ENCODE assay signal across 22 cellular contexts in the genomic region with DNA sequence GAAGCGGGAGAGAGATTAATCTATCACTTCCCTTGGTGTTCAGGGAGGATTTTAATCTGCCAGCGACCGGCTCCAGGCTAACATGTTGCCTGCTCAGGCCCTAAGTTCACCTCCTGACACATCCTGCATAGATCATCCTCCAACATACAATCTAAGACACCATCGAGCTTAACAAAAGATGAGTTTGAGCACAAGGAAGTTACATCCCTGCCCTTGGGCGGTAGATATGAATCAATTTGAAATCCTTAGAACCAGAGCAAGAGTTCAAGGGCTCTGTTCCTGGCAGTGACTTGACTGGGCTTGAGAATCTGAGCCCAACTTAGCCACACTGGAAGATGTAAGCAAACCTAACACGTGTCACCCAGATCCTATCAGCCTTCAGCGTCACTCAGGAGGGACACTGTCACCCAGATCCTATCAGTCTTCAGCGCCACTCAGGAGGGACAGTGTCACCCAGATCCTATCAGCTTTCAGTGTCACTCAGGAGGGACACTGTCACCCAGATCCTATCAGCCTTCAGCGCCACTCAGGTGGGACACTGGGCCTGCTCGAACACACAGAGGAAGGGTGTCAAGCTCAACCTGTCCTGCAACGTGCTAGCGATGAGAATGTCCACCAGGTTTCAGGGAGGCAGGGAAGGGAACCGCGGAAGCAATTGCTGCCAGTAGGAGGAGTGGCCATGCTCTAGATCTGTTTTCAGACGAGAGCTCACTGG. TPM values are rescaled to one million over a fixed set of nuclear protein-coding genes. Genes with fewer than 3 reads are reported as not detected.
DNase-seq lines count a peak whose midpoint lies in the region; ATAC-seq and TF ChIP-seq lines count a peak whose summit lies in the region.
"Had no signal": no experiment of that assay in that cellular context is flagged by ENCODE, and none has a peak within 500 bp of the region (broad histone marks: within the 10 kb centered on the region; RNA-seq: fewer than 3 reads in every experiment).

No MANE protein-coding gene starts in this region.

- peaks cover 51% of the 10 kb centered on the region for H3K27me3 Mint-ChIP-seq in progenitor cell of endocrine pancreas

- H3K9me3 ChIP-seq in PC-9 (ENCODE audit: insufficient read depth, low read depth) (no peaks in the 10 kb centered on the region), hepatocyte (ENCODE audit: low read depth) (no peaks in the 10 kb centered on the region)
- H3K9me3 ChIP-seq: adrenal gland, esophagus muscularis mucosa, lower lobe of right lung, pancreas had no signal

- H4K20me1 ChIP-seq in PC-9 (ENCODE audit: insufficient read depth) (no peaks in the 10 kb centered on the region), hepatocyte (ENCODE audit: insufficient read depth, poor library complexity, severe bottlenecking) (no peaks in the 10 kb centered on the region)

- no peaks in the 10 kb centered on the region for H3K27me3 ChIP-seq in PC-9 (ENCODE audit: insufficient read depth, low read depth)
- H3K27me3 ChIP-seq in hepatocyte = no peaks in the 10 kb centered on the region
- H3K27me3 ChIP-seq: pancreas had no signal

- H3K9me3 Mint-ChIP-seq in progenitor cell of endocrine pancreas (ENCODE audit: low read depth) = no peaks in the 10 kb centered on the region

- intact Hi-C loops in PC-9 (cut with micrococcal nuclease; ENCODE audit: unreplicated experiment) = loop anchor here (1.0 kb wide), 1 partner anchor 34 kb away; no protein-coding TSS in a partner anchor

- H2AFZ ChIP-seq in PC-9 = no peak overlapping the region
- no peak overlapping the region for H2AFZ ChIP-seq in hepatocyte

- no peaks in the 10 kb centered on the region for H3F3A ChIP-seq in PC-9 (ENCODE audit: insufficient read depth, low read depth)

- H3K36me3 Mint-ChIP-seq in progenitor cell of endocrine pancreas (ENCODE audit: insufficient read depth) = no peaks in the 10 kb centered on the region

- H3K27ac ChIP-seq in PC-9 (no peak overlapping the region), hepatocyte (no peak overlapping the region)
- H3K27ac ChIP-seq: adrenal gland, cardiac muscle cell, esophagus muscularis mucosa, lower lobe of right lung, pancreas, RWPE1 had no signal

- WGBS in hepatocyte (ENCODE audit: low lambda C conversion rate, missing lambda C conversion rate) = 75% methylated on average over 15 of the region's 15 CpGs

- CTCF ChIA-PET in PC-9 (lab: Charles Lee) = interaction anchor here (0.9 kb wide), 1 partner anchor 38 kb away, joined by 4 read pairs; no protein-coding TSS in a partner anchor

- TF ChIP-seq CTCF in PC-9 (conservative IDR thresholded peaks at IDR 0.05) (peak; percentile 27; the same call in 1 of the 2 replicates), progenitor cell of endocrine pancreas (IDR thresholded peaks at IDR 0.05; ENCODE audit: unreplicated experiment) (no peak), hepatocyte (IDR thresholded peaks at IDR 0.05; ENCODE audit: poor library complexity) (no peak)

- H3K36me3 ChIP-seq in PC-9 (ENCODE audit: low read depth) (no peaks in the 10 kb centered on the region), hepatocyte (replicated peaks; ENCODE audit: insufficient read depth, low read depth) (no peaks in the 10 kb centered on the region)
- H3K36me3 ChIP-seq: adrenal gland, cardiac muscle cell, esophagus muscularis mucosa, lower lobe of right lung, pancreas had no signal

- H3K4me1 Mint-ChIP-seq in progenitor cell of endocrine pancreas (ENCODE audit: low read depth) = no peaks in the 10 kb centered on the region

- H3K4me1 ChIP-seq in PC-9 (replicated peaks; ENCODE audit: insufficient read depth) (peaks cover 8% of the 10 kb centered on the region; the same call in 1 of the 2 replicates), hepatocyte (ENCODE audit: insufficient read depth) (peaks cover 3% of the 10 kb centered on the region)
- H3K4me1 ChIP-seq: adrenal gland, esophagus muscularis mucosa, lower lobe of right lung, pancreas had no signal

- POLR2A ChIA-PET in PC-9 (lab: Charles Lee; ENCODE audit: unreplicated experiment) = no interaction called here

- H3K4me3 ChIP-seq in PC-9 (no peak overlapping the region), hepatocyte (no peak overlapping the region)
- H3K4me3 ChIP-seq: adrenal gland, cardiac muscle cell, esophagus muscularis mucosa, lower lobe of right lung, pancreas had no signal

- H3K27ac Mint-ChIP-seq in progenitor cell of endocrine pancreas = peak overlapping the region; percentile 52
- H3K27ac Mint-ChIP-seq: activated CD4-positive, alpha-beta T cell treated with anti-CD3 and anti-CD28 coated beads, Interleukin-2, amount 10 ng/mL, durations not matched to agents 7 days and 5 days; immature natural killer cell had no signal

- no peak overlapping the region for H3K4me3 Mint-ChIP-seq in progenitor cell of endocrine pancreas (ENCODE audit: low read depth)
- H3K4me3 Mint-ChIP-seq: activated CD4-positive, alpha-beta T cell treated with anti-CD3 and anti-CD28 coated beads, Interleukin-2, amount 10 ng/mL, durations not matched to agents 7 days and 5 days; immature natural killer cell had no signal

- BruUV-seq in PC-9 (replicated peaks; lab: Mats Ljungman, UMichigan) = no TSS peak

- H3K9me2 ChIP-seq in PC-9 (ENCODE audit: insufficient read depth) (no peaks in the 10 kb centered on the region), hepatocyte (replicated peaks; ENCODE audit: insufficient read depth) (no peaks in the 10 kb centered on the region)

- ATAC-seq in esophagus mucosa = peak; percentile 93
- ATAC-seq: lower lobe of right lung, pancreas had no signal

- DNase-seq in PC-9 (peak; percentile 34 to 44), progenitor cell of endocrine pancreas (ENCODE audit: low spot score, unreplicated experiment) (no peak), OCI-M2 (lab: John Stamatoyannopoulos, UW; ENCODE audit: unreplicated experiment) (no peak), hepatocyte (ENCODE audit: low spot score) (no peak)
- DNase-seq: activated CD4-positive, alpha-beta T cell treated with anti-CD3 and anti-CD28 coated beads, Interleukin-2, amount 10 ng/mL, durations not matched to agents 7 days and 5 days; activated CD8-positive, alpha-beta memory T cell treated with anti-CD3 and anti-CD28 coated beads, Interleukin-2, amount 50 U/mL, for 48 hours; activated gamma-delta T cell; adrenal gland; immature natural killer cell; lower lobe of right lung; NCI-H187 treated with DMSO at 0.1 percent for 48 hours; NCI-H446 treated with DMSO at 0.1 percent for 48 hours; NK-92 treated with Interleukin-12 subunit alpha and Interleukin-12 subunit beta, amount 100 ng/mL, for 24 hours; pancreas; stimulated activated CD4-positive, alpha-beta T cell treated with anti-CD3 and anti-CD28 coated beads, Interleukin-2, amount 100 ng/mL, for 48 hours; SW 1271 had no signal

- H3K4me2 ChIP-seq in PC-9 = peak overlapping the region; percentile 19; the same call in 1 of the 2 replicates
- H3K4me2 ChIP-seq in hepatocyte = no peak overlapping the region

- H3K79me2 ChIP-seq in PC-9 (ENCODE audit: low read depth) = no peaks in the 10 kb centered on the region
- no peaks in the 10 kb centered on the region for H3K79me2 ChIP-seq in hepatocyte

RNA-seq across cellular contexts. Expression of a gene that starts 32.7 kb away (rescaled TPM):
- 735 and 993 TPM in 2 replicates for total RNA-seq in PC-9 (2021)
- total RNA-seq in esophagus mucosa = 583 TPM
- 158 and 163 TPM in 2 replicates for total RNA-seq in progenitor cell of endocrine pancreas
- 507 and 562 TPM in 2 replicates for total RNA-seq in hepatocyte
- polyA plus RNA-seq in hepatocyte = 1,181 and 1,283 TPM in 2 replicates

RNA-seq across cellular contexts. Expression of a gene that starts 38.3 kb away (rescaled TPM):
- total RNA-seq in PC-9 (2021) (8.9 and 12.1 TPM in 2 replicates), esophagus mucosa (22.4 TPM), progenitor cell of endocrine pancreas (0.69 and 1.5 TPM in 2 replicates), hepatocyte (2.6 and 6.3 TPM in 2 replicates)
- polyA plus RNA-seq in hepatocyte = 29.2 and 42.1 TPM in 2 replicates
- total RNA-seq: activated CD4-positive, alpha-beta T cell treated with anti-CD3 and anti-CD28 coated beads, Interleukin-2, amount 10 ng/mL, durations not matched to agents 7 days and 5 days; cardiac muscle cell; Daoy; esophagus muscularis mucosa; skeletal muscle tissue had no signal
- polyA plus RNA-seq: cardiac muscle cell, immature natural killer cell had no signal

RNA-seq across cellular contexts. Expression of a gene that starts 42.3 kb away (rescaled TPM):
- total RNA-seq in PC-9 (2021) = 4.9 and 7.8 TPM in 2 replicates
- 4.4 TPM for total RNA-seq in esophagus mucosa
- 0.55 and 0.69 TPM in 2 replicates for total RNA-seq in progenitor cell of endocrine pancreas
- 0.73 and 2.4 TPM in 2 replicates for total RNA-seq in hepatocyte
- polyA plus RNA-seq in hepatocyte = 5.5 and 10.9 TPM in 2 replicates
- total RNA-seq: activated CD4-positive, alpha-beta T cell treated with anti-CD3 and anti-CD28 coated beads, Interleukin-2, amount 10 ng/mL, durations not matched to agents 7 days and 5 days; Daoy had no signal

RNA-seq across cellular contexts. Expression of a gene that starts 46.1 kb away (rescaled TPM):
- total RNA-seq in PC-9 (2021) = 4.2 and 5.5 TPM in 2 replicates
- total RNA-seq in esophagus mucosa = 0.96 TPM
- total RNA-seq in progenitor cell of endocrine pancreas = 1.2 TPM in 2 replicates
- total RNA-seq in hepatocyte = 1.1 and 1.4 TPM in 2 replicates
- 0.89 and 1.9 TPM in 2 replicates for polyA plus RNA-seq in hepatocyte
- total RNA-seq: skeletal muscle tissue had no signal
- polyA plus RNA-seq: cardiac muscle cell had no signal

RNA-seq across cellular contexts. Expression of a gene that starts 56.4 kb away (rescaled TPM):
- total RNA-seq in PC-9 (2021) (2.5 and 2.6 TPM in 2 replicates), esophagus mucosa (18.8 TPM), progenitor cell of endocrine pancreas (not detected in 2 replicates), hepatocyte (27.1 and 29.9 TPM in 2 replicates)
- polyA plus RNA-seq in hepatocyte = 41.4 and 47.0 TPM in 2 replicates
- total RNA-seq: cardiac muscle cell had no signal

Comparison
In these comparisons a context has a peak if more than half of its experiments do, and no peak if none do; other contexts are left out.
1. DNase-seq: peak in PC-9 (2 of 2); none in progenitor cell of endocrine pancreas (single experiment), OCI-M2 (single experiment) and hepatocyte (single experiment).